13 cellular contexts compared by ENCODE assay signal in genomic region chr4:82864336-82865001, GRCh38. TPM values are rescaled to one million over a fixed set of nuclear protein-coding genes. Genes with fewer than 3 reads are reported as not detected.
A peak's percentile ranks its signal among the peaks of the same experiment; 100 is the strongest.
DNase-seq lines count a peak whose midpoint lies in the region; ATAC-seq and TF ChIP-seq lines count a peak whose summit lies in the region.
"Had no signal": no experiment of that assay in that cellular context is flagged by ENCODE, and none has a peak within 500 bp of the region (broad histone marks: within the 10 kb centered on the region; RNA-seq: fewer than 3 reads in every experiment).

No MANE protein-coding gene starts in this region.

- TF ChIP-seq CTCF in chondrocyte (IDR thresholded peaks at IDR 0.05): no peak

- peaks cover 59% of the 10 kb centered on the region for H3K36me3 Mint-ChIP-seq in activated naive CD4-positive, alpha-beta T cell treated with anti-CD3 and anti-CD28 coated beads, Interleukin-2, amount 10 ng/mL, durations not matched to agents 7 days and 5 days
- peaks cover 52% of the 10 kb centered on the region for H3K36me3 Mint-ChIP-seq in T-helper 1 cell treated with Interleukin-12 subunit alpha and Interleukin-12 subunit beta and Interleukin-4 antibody, amounts not matched to agents 30 μg/mL and 1 μg/mL, for 36 hours (ENCODE audit: low read depth)
- peaks cover 37% of the 10 kb centered on the region for H3K36me3 Mint-ChIP-seq in chondrocyte (ENCODE audit: low read depth)

- H3K9me3 Mint-ChIP-seq in activated naive CD4-positive, alpha-beta T cell treated with anti-CD3 and anti-CD28 coated beads, Interleukin-2, amount 10 ng/mL, durations not matched to agents 7 days and 5 days: no peaks in the 10 kb centered on the region
- H3K9me3 Mint-ChIP-seq in T-helper 1 cell treated with Interleukin-12 subunit alpha and Interleukin-12 subunit beta and Interleukin-4 antibody, amounts not matched to agents 30 μg/mL and 1 μg/mL, for 36 hours: no peaks in the 10 kb centered on the region
- H3K9me3 Mint-ChIP-seq in chondrocyte (ENCODE audit: low read depth): no peaks in the 10 kb centered on the region

- H3K4me3 Mint-ChIP-seq in activated naive CD4-positive, alpha-beta T cell treated with anti-CD3 and anti-CD28 coated beads, Interleukin-2, amount 10 ng/mL, durations not matched to agents 7 days and 5 days: peak overlapping the region; percentile 9
- peak overlapping the region; percentile 73 for H3K4me3 Mint-ChIP-seq in T-helper 1 cell treated with Interleukin-12 subunit alpha and Interleukin-12 subunit beta and Interleukin-4 antibody, amounts not matched to agents 30 μg/mL and 1 μg/mL, for 36 hours
- H3K4me3 Mint-ChIP-seq in chondrocyte (ENCODE audit: unreplicated experiment): no peak overlapping the region

- no peaks in the 10 kb centered on the region for H3K27me3 Mint-ChIP-seq in activated naive CD4-positive, alpha-beta T cell treated with anti-CD3 and anti-CD28 coated beads, Interleukin-2, amount 10 ng/mL, durations not matched to agents 7 days and 5 days
- H3K27me3 Mint-ChIP-seq in T-helper 1 cell treated with Interleukin-12 subunit alpha and Interleukin-12 subunit beta and Interleukin-4 antibody, amounts not matched to agents 30 μg/mL and 1 μg/mL, for 36 hours (ENCODE audit: low read depth): no peaks in the 10 kb centered on the region
- H3K27me3 Mint-ChIP-seq in chondrocyte (ENCODE audit: low read depth): no peaks in the 10 kb centered on the region

- DNase-seq in activated naive CD4-positive, alpha-beta T cell treated with anti-CD3 and anti-CD28 coated beads, Interleukin-2, amount 10 ng/mL, durations not matched to agents 7 days and 5 days: peak; percentile 35
- DNase-seq in activated naive CD4-positive, alpha-beta T cell (lab: John Stamatoyannopoulos, UW): no peak
- DNase-seq in chondrocyte (ENCODE audit: low spot score): no peak
- DNase-seq in stimulated activated naive CD8-positive, alpha-beta T cell treated with anti-CD3 and anti-CD28 coated beads, Interleukin-15, Interleukin-2, amounts not matched to agents 100 U/mL and 50 U/mL, for 24 hours: no peak
- no peak for DNase-seq in SKM-1 treated with dmso at 0.1 percent for 144 hours (lab: John Stamatoyannopoulos, UW; ENCODE audit: unreplicated experiment)
- no peak for DNase-seq in Kasumi-1 (lab: John Stamatoyannopoulos, UW)
- DNase-seq: erythroblast, hypothalamus, NCI-H1694 treated with DMSO at 0.1 percent for 48 hours had no signal

- CTCF ChIA-PET in activated naive CD4-positive, alpha-beta T cell treated with anti-CD3 and anti-CD28 coated beads, Interleukin-2, amount 10 ng/mL, durations not matched to agents 7 days and 5 days (lab: Charles Lee): interaction anchor here (1.2 to 5.2 kb wide), 3 partner anchors 12 to 36 kb away, joined by 3 to 34 read pairs (median 4); partner anchors contain the start of gene THAP9

- H3K27ac Mint-ChIP-seq in activated naive CD4-positive, alpha-beta T cell treated with anti-CD3 and anti-CD28 coated beads, Interleukin-2, amount 10 ng/mL, durations not matched to agents 7 days and 5 days: peak overlapping the region; percentile 89
- peak overlapping the region; percentile 87 for H3K27ac Mint-ChIP-seq in T-helper 1 cell treated with Interleukin-12 subunit alpha and Interleukin-12 subunit beta and Interleukin-4 antibody, amounts not matched to agents 30 μg/mL and 1 μg/mL, for 36 hours
- H3K27ac Mint-ChIP-seq in chondrocyte (ENCODE audit: unreplicated experiment): peak overlapping the region; percentile 87

- peaks cover 41% of the 10 kb centered on the region for H3K4me1 Mint-ChIP-seq in activated naive CD4-positive, alpha-beta T cell treated with anti-CD3 and anti-CD28 coated beads, Interleukin-2, amount 10 ng/mL, durations not matched to agents 7 days and 5 days
- peaks cover 26% of the 10 kb centered on the region for H3K4me1 Mint-ChIP-seq in T-helper 1 cell treated with Interleukin-12 subunit alpha and Interleukin-12 subunit beta and Interleukin-4 antibody, amounts not matched to agents 30 μg/mL and 1 μg/mL, for 36 hours (ENCODE audit: low read depth)
- peaks cover 46% of the 10 kb centered on the region for H3K4me1 Mint-ChIP-seq in chondrocyte (ENCODE audit: low read depth)

- peak; percentile 57 for ATAC-seq in stimulated activated naive CD8-positive, alpha-beta T cell treated with anti-CD3 and anti-CD28 coated beads, Interleukin-15, Interleukin-2, amounts not matched to agents 100 U/mL and 50 U/mL, for 24 hours
- no peak for ATAC-seq in HG02678 (IDR thresholded peaks at IDR 0.05; ENCODE audit: unreplicated experiment)
- ATAC-seq: K562, Right ventricle myocardium inferior had no signal

RNA-seq across cellular contexts. Expression of gene SEC31A, which starts 26.5 kb away (rescaled TPM):
- 406 to 470 TPM (median 421 TPM) in 3 replicates for total RNA-seq in chondrocyte

RNA-seq across cellular contexts. Expression of gene THAP9, which starts 36.1 kb away (rescaled TPM):
- 3.0 to 4.3 TPM (median 3.6 TPM) in 3 replicates for total RNA-seq in chondrocyte
